8 cellular contexts compared by ENCODE assay signal in the genomic region with DNA sequence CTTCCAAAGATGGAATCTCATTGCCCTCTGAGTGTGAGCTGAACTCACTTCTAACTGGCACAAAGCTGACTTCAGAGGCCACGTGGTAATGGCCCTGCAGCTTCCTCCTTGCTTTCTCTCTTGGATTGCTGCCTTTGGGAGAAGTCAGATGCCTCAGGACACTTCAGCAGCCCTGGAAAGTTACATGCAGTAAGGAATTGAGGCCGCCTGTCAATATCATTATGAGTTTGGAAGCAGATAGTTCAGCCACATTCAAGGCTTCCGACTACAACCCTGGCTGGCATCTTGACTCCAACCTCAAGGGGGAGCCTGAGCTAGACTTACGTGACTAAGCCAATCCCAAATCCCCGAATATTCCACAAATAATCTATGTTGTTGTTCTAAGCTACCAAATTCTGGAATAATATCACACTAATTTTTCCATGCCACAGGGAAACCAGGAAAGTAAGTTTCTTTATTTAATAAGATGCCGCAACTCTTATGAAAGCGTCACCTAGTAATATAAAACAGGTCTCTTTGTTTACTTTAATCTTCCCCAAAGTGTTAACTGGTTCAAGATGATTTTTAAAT. TPM values are rescaled to one million over a fixed set of nuclear protein-coding genes. Genes with fewer than 3 reads are reported as not detected.
DNase-seq lines count a peak whose midpoint lies in the region; ATAC-seq and TF ChIP-seq lines count a peak whose summit lies in the region.

No MANE protein-coding gene starts in this region.

- no peaks in the 10 kb centered on the region for H3K27me3 ChIP-seq in left lung
- no peaks in the 10 kb centered on the region for H3K27me3 ChIP-seq in transverse colon

- peaks cover 3 to 23% of the 10 kb centered on the region in 2 donors for H3K4me1 ChIP-seq in left lung
- H3K4me1 ChIP-seq in transverse colon: peaks cover 0 to 13% (median 2%) of the 10 kb centered on the region in 4 donors

- no peak for TF ChIP-seq EP300 in transverse colon (IDR thresholded peaks at IDR 0.05; ENCODE audit: low read depth)

- no peak for DNase-seq in Right ventricle myocardium inferior (ENCODE audit: missing footprints)
- no peak for DNase-seq in cardiac septum (ENCODE audit: low spot score)
- peak; percentile 8 for DNase-seq in NCI-H2196 treated with DMSO at 0.1 percent for 48 hours (lab: John Stamatoyannopoulos, UW; ENCODE audit: unreplicated experiment)
- peak; percentile 59 for DNase-seq in cerebellar cortex (ENCODE audit: low spot score)
- peak in 1 of 2 donors; percentile 42 for DNase-seq in left lung
- peak; percentile 53 for DNase-seq in transverse colon

- intact Hi-C loops in Right ventricle myocardium inferior (cut with DNase I): loop anchor here (1.0 kb wide), 1 partner anchor 252 kb away; no protein-coding TSS in a partner anchor
- intact Hi-C loops in cardiac septum (cut with DNase I): loop anchor here (2.0 kb wide), 1 partner anchor 252 kb away; no protein-coding TSS in a partner anchor
- intact Hi-C loops in left lung (cut with DNase I): loop anchor here in 1 of 2 donors (10.0 kb wide), 1 partner anchor 250 kb away; no protein-coding TSS in a partner anchor
- intact Hi-C loops in transverse colon (cut with DNase I; ENCODE audit: low total_unique reads): no loop called here

- ATAC-seq in Right ventricle myocardium inferior: peak; percentile 56
- peak; percentile 78 for ATAC-seq in left lung
- ATAC-seq in HG03442 (IDR thresholded peaks at IDR 0.05; ENCODE audit: unreplicated experiment): no peak
- no peak for ATAC-seq in HG02759 (IDR thresholded peaks at IDR 0.05; ENCODE audit: unreplicated experiment)

- H3K36me3 ChIP-seq in left lung (peaks cover 0 to 57% of the 10 kb centered on the region in 2 donors), transverse colon (peaks cover 0 to 2% (median 0%) of the 10 kb centered on the region in 4 donors)

- WGBS in transverse colon (ENCODE audit: low coverage in 1 of 2), 2 donors: 29 to 40% methylated on average over 5 to 7 of the region's 7 CpGs

- no peaks in the 10 kb centered on the region for H3K9me3 ChIP-seq in left lung
- H3K9me3 ChIP-seq in transverse colon: no peaks in the 10 kb centered on the region

- in situ Hi-C loops in transverse colon (cut with MboI; ENCODE audit: low pct_ligation_motif_present in 1 of 4, low pct_unique_long_range_greater_than_20kb in 1 of 4, low sequenced_read_pairs in 3 of 4): loop anchor here (10.0 to 25.0 kb wide), 3 partner anchors 237 to 262 kb away; no protein-coding TSS in a partner anchor

- H3K4me3 ChIP-seq in left lung (no peak overlapping the region), transverse colon (no peak overlapping the region)

- H3K27ac ChIP-seq in left lung (no peak overlapping the region), transverse colon (peak overlapping the region in 3 of 4 donors; percentile 32 to 73 (median 53))

- TF ChIP-seq CTCF in left lung (IDR thresholded peaks at IDR 0.05): peak; percentile 44 to 64
- TF ChIP-seq CTCF in transverse colon (IDR thresholded peaks at IDR 0.05): peak; percentile 60 to 67 (median 65)

- TF ChIP-seq POLR2A in transverse colon (IDR thresholded peaks at IDR 0.05): no peak

RNA-seq across cellular contexts. Expression of a gene that starts 13.6 kb away (rescaled TPM):
- total RNA-seq in Right ventricle myocardium inferior (32.0 TPM), cardiac septum (28.1 TPM), left lung (10 to 100 TPM; 22.7 to 26.2 TPM), transverse colon (10 to 100 TPM in 3 of 4 donors, 1 to 10 TPM in 1; 9.4 to 21.7 (median 20.8) TPM)

RNA-seq across cellular contexts. Expression of a gene that starts 18.0 kb away (rescaled TPM):
- total RNA-seq in Right ventricle myocardium inferior (17.9 TPM), cardiac septum (62.2 TPM), left lung (10 to 100 TPM; 47.3 to 94.8 TPM), transverse colon (1,000 to 10,000 TPM in 2 of 4 donors, 100 to 1,000 TPM in 2; 619 to 1,914 (median 1,058) TPM)

Comparison
In these comparisons a context has a peak if more than half of its experiments do, and no peak if none do; other contexts are left out.
1. ATAC-seq: peak in Right ventricle myocardium inferior (single experiment) and left lung (single experiment); none in HG03442 (single experiment) and HG02759 (single experiment).
2. DNase-seq: peak in NCI-H2196 treated with DMSO at 0.1 percent for 48 hours (single experiment), cerebellar cortex (single experiment) and transverse colon (single experiment); none in Right ventricle myocardium inferior (single experiment) and cardiac septum (single experiment).
3. H3K27ac ChIP-seq: peak in transverse colon (3 of 4); none in left lung (0 of 2).